Comparison of ENCODE assay signal across 7 cellular contexts in genomic region chr1:206556748-206557635, GRCh38. TPM values are rescaled to one million over a fixed set of nuclear protein-coding genes. Genes with fewer than 3 reads are reported as not detected.
DNase-seq lines count a peak whose midpoint lies in the region; ATAC-seq and TF ChIP-seq lines count a peak whose summit lies in the region.

No MANE protein-coding gene starts in this region.

- 1% methylated on average over 34 to 61 of the region's 67 CpGs for WGBS in lower leg skin, 2 donors

- no peak for TF ChIP-seq CTCF in lower leg skin (IDR thresholded peaks at IDR 0.05)

- intact Hi-C loops in lower leg skin (cut with DNase I; ENCODE audit: low total_unique reads), result no loop called here

- ATAC-seq in GM18511 (IDR thresholded peaks at IDR 0.05; ENCODE audit: unreplicated experiment), result peak; percentile 58
- peak; percentile 41 for ATAC-seq in HG02973 (IDR thresholded peaks at IDR 0.05; ENCODE audit: unreplicated experiment)

- no peak for TF ChIP-seq POLR2A in lower leg skin (IDR thresholded peaks at IDR 0.05)

- peak overlapping the region; percentile 65 for H3K27ac ChIP-seq in cingulate gyrus (ENCODE audit: low read depth, low read length)

- peak; percentile 25 to 77 for DNase-seq in NCI-H526 (lab: John Stamatoyannopoulos, UW)
- peak; percentile 92 for DNase-seq in activated CD4-positive, alpha-beta T cell treated with anti-CD3 and anti-CD28 coated beads for 48 hours
- peak; percentile 72 to 96 for DNase-seq in lower leg skin (ENCODE audit: low spot score in 2 of 2)
- peak; percentile 83 to 90 for DNase-seq in stimulated activated CD4-positive, alpha-beta T cell treated with anti-CD3 and anti-CD28 coated beads, Interleukin-4, amount 100 ng/mL, for 4 hours

- H3K4me3 ChIP-seq in lower leg skin (ENCODE audit: low read depth, poor library complexity, severe bottlenecking), result peak overlapping the region; percentile 38

RNA-seq across cellular contexts. Expression of gene RASSF5, which starts 49.7 kb away (rescaled TPM):
- 100 to 1,000 TPM in 1 of 4 donors, 10 to 100 TPM in 3; 81.3 to 102 (median 86.1) TPM for total RNA-seq in lower leg skin

RNA-seq across cellular contexts. Expression of gene EIF2D, which starts 55.3 kb away (rescaled TPM):
- total RNA-seq in lower leg skin, result 10 to 100 TPM; 39.7 to 57.3 (median 53.1) TPM

Comparison
In these comparisons a context has a peak if more than half of its experiments do, and no peak if none do; other contexts are left out.
1. Peak in every context shown above with its lines: DNase-seq, ATAC-seq, H3K4me3 ChIP-seq and H3K27ac ChIP-seq.